Comparison of ENCODE assay signal across 9 cellular contexts in genomic region chr4:7892212-7893019, GRCh38. TPM values are rescaled to one million over a fixed set of nuclear protein-coding genes. Genes with fewer than 3 reads are reported as not detected.
DNase-seq lines count a peak whose midpoint lies in the region; ATAC-seq and TF ChIP-seq lines count a peak whose summit lies in the region.
"Had no signal": no experiment of that assay in that cellular context is flagged by ENCODE, and none has a peak within 500 bp of the region (broad histone marks: within the 10 kb centered on the region; RNA-seq: fewer than 3 reads in every experiment).

No MANE protein-coding gene starts in this region.

- DNase-seq in HCEC 1CT (peak; percentile 92), right cardiac atrium (no peak), GM10266 (ENCODE audit: extremely low spot score) (no peak), NCI-H1436 (lab: John Stamatoyannopoulos, UW) (no peak)
- DNase-seq: activated CD8-positive, alpha-beta memory T cell treated with anti-CD3 and anti-CD28 coated beads for 24 hours had no signal

- H3K27me3 ChIP-seq in right cardiac atrium (ENCODE audit: control insufficient read depth, insufficient read depth), result no peaks in the 10 kb centered on the region
- H3K27me3 ChIP-seq in stomach smooth muscle (ENCODE audit: control insufficient read depth in 1 of 2, insufficient read depth in 2 of 2, low read length in 2 of 2), result no peaks in the 10 kb centered on the region

- no peak overlapping the region for H3K9ac ChIP-seq in stomach smooth muscle (ENCODE audit: low read length in 2 of 2)

- TF ChIP-seq CTCF in WI38 (IDR thresholded peaks at IDR 0.05; ENCODE audit: low read depth, low read length) (no peak), GM10266 (IDR thresholded peaks at IDR 0.05; ENCODE audit: control insufficient read depth, insufficient read depth, low read depth, missing control alignments) (no peak)

- peaks cover 8% of the 10 kb centered on the region for H3K4me1 ChIP-seq in right cardiac atrium (ENCODE audit: control insufficient read depth, insufficient read depth, low read length)
- H3K4me1 ChIP-seq in stomach smooth muscle (ENCODE audit: control insufficient read depth, insufficient read depth, low read length), result peaks cover 26% of the 10 kb centered on the region

- no peaks in the 10 kb centered on the region for H3K36me3 ChIP-seq in stomach smooth muscle (ENCODE audit: control insufficient read depth in 2 of 2, insufficient read depth in 2 of 2, low read length in 2 of 2)
- H3K36me3 ChIP-seq: neutrophil had no signal

- peak overlapping the region; percentile 16; the same call in 1 of the 2 replicates for H3K4me3 ChIP-seq in WI38 (ENCODE audit: low read depth, low read length)
- H3K4me3 ChIP-seq in right cardiac atrium (ENCODE audit: low read length), result no peak overlapping the region
- peak overlapping the region in 1 of 2 donors; percentile 22 for H3K4me3 ChIP-seq in stomach smooth muscle (ENCODE audit: low read length in 2 of 2)

- H3K27ac ChIP-seq in right cardiac atrium (ENCODE audit: low read length) (no peak overlapping the region), stomach smooth muscle (ENCODE audit: low read length) (peak overlapping the region; percentile 69)
- H3K27ac ChIP-seq: neutrophil had no signal

- no peaks in the 10 kb centered on the region for H3K9me3 ChIP-seq in right cardiac atrium (ENCODE audit: control insufficient read depth, low read length)
- H3K9me3 ChIP-seq in stomach smooth muscle (ENCODE audit: control insufficient read depth in 2 of 2, low read length in 2 of 2), result no peaks in the 10 kb centered on the region

- WGBS in right cardiac atrium, result 53% methylated on average over 12 of the region's 12 CpGs

- ATAC-seq in right cardiac atrium (peak; percentile 19 to 51), HG02610 (IDR thresholded peaks at IDR 0.05; ENCODE audit: unreplicated experiment) (no peak)

- intact Hi-C loops in right cardiac atrium (cut with DNase I), result no loop called here

RNA-seq across cellular contexts. Expression of gene AFAP1, which starts 47.2 kb away (rescaled TPM):
- total RNA-seq in right cardiac atrium, result 10 to 100 TPM; 21.9 to 43.6 (median 26.7) TPM
- polyA plus RNA-seq in right cardiac atrium, result 7.8 TPM
